ENCODE assay signal across 8 cellular contexts in genomic region chr2:176638167-176639015, GRCh38.
DNase-seq lines count a peak whose midpoint lies in the region; ATAC-seq lines count a peak whose summit lies in the region.

No MANE protein-coding gene starts in this region.

- no peak overlapping the region for H3K27ac ChIP-seq in ectodermal cell (ENCODE audit: insufficient read depth, low read depth, low read length, poor library complexity, severe bottlenecking)

- no peaks in the 10 kb centered on the region for H3K9me3 Mint-ChIP-seq in activated CD4-positive, alpha-beta memory T cell treated with anti-CD3 and anti-CD28 coated beads, Interleukin-2, amount 10 ng/mL, durations not matched to agents 7 days and 5 days

- H3K36me3 ChIP-seq in ectodermal cell (ENCODE audit: control insufficient read depth, insufficient read depth, low read length) = no peaks in the 10 kb centered on the region

- DNase-seq in AG08395 (ENCODE audit: low spot score) (peak; percentile 83), NCI-H345 (lab: John Stamatoyannopoulos, UW) (peak; percentile 79), lung microvascular endothelial cell (ENCODE audit: low read depth in 2 of 2) (peak; percentile 62 to 89)
- peak; percentile 61 for DNase-seq in activated CD4-positive, alpha-beta memory T cell treated with anti-CD3 and anti-CD28 coated beads, Interleukin-2, amount 10 ng/mL, durations not matched to agents 7 days and 5 days
- DNase-seq in stimulated activated CD8-positive, alpha-beta memory T cell treated with anti-CD3 and anti-CD28 coated beads, Interleukin-12 subunit alpha, Interleukin-12 subunit beta, amount 100 ng/mL, for 1 hour (ENCODE audit: low read depth) = peak; percentile 25

- peak; percentile 88 for ATAC-seq in GM18907 (IDR thresholded peaks at IDR 0.05; ENCODE audit: unreplicated experiment)
- peak; percentile 75 for ATAC-seq in HG03159 (IDR thresholded peaks at IDR 0.05; ENCODE audit: unreplicated experiment)

- H3K36me3 Mint-ChIP-seq in activated CD4-positive, alpha-beta memory T cell treated with anti-CD3 and anti-CD28 coated beads, Interleukin-2, amount 10 ng/mL, durations not matched to agents 7 days and 5 days (ENCODE audit: low read depth) = no peaks in the 10 kb centered on the region

- H3K4me3 Mint-ChIP-seq in activated CD4-positive, alpha-beta memory T cell treated with anti-CD3 and anti-CD28 coated beads, Interleukin-2, amount 10 ng/mL, durations not matched to agents 7 days and 5 days = peak overlapping the region; percentile 51

- H3K27ac Mint-ChIP-seq in activated CD4-positive, alpha-beta memory T cell treated with anti-CD3 and anti-CD28 coated beads, Interleukin-2, amount 10 ng/mL, durations not matched to agents 7 days and 5 days = no peak overlapping the region

- 17% methylated on average over 37 to 39 of the region's 39 CpGs for WGBS in ectodermal cell, 2 experiments

- peaks cover 63% of the 10 kb centered on the region for H3K27me3 Mint-ChIP-seq in activated CD4-positive, alpha-beta memory T cell treated with anti-CD3 and anti-CD28 coated beads, Interleukin-2, amount 10 ng/mL, durations not matched to agents 7 days and 5 days

- CTCF ChIA-PET in activated CD4-positive, alpha-beta memory T cell treated with anti-CD3 and anti-CD28 coated beads, Interleukin-2, amount 10 ng/mL, durations not matched to agents 7 days and 5 days (lab: Charles Lee) = interaction anchor here (0.6 to 3.7 kb wide), 23 partner anchors 9 to 805 kb away, joined by 3 to 25 read pairs (median 4); no protein-coding TSS in a partner anchor

- H3K4me1 Mint-ChIP-seq in activated CD4-positive, alpha-beta memory T cell treated with anti-CD3 and anti-CD28 coated beads, Interleukin-2, amount 10 ng/mL, durations not matched to agents 7 days and 5 days = peaks cover 1% of the 10 kb centered on the region

- POLR2A ChIA-PET in activated CD4-positive, alpha-beta memory T cell treated with anti-CD3 and anti-CD28 coated beads, Interleukin-2, amount 10 ng/mL, durations not matched to agents 7 days and 5 days (lab: Charles Lee) = no interaction called here

- H3K27me3 ChIP-seq in ectodermal cell (ENCODE audit: control insufficient read depth, insufficient read depth, low read length, poor library complexity, severe bottlenecking) = peaks cover 79% of the 10 kb centered on the region

- no peaks in the 10 kb centered on the region for H3K9me3 ChIP-seq in ectodermal cell (ENCODE audit: control insufficient read depth, low read length)

- H3K4me1 ChIP-seq in ectodermal cell (ENCODE audit: control insufficient read depth, insufficient read depth, low read length) = no peaks in the 10 kb centered on the region

- H3K4me3 ChIP-seq in ectodermal cell (ENCODE audit: insufficient read depth, low read depth, low read length) = peak overlapping the region; percentile 33

Comparison
In these comparisons a context has a peak if more than half of its experiments do, and no peak if none do; other contexts are left out.
1. DNase-seq: peak in every context shown above with its lines; median percentile 83 in AG08395; 79 in NCI-H345; 76 in lung microvascular endothelial cell; 61 in activated CD4-positive, alpha-beta memory T cell treated with anti-CD3 and anti-CD28 coated beads, Interleukin-2, amount 10 ng/mL, durations not matched to agents 7 days and 5 days; 25 in stimulated activated CD8-positive, alpha-beta memory T cell treated with anti-CD3 and anti-CD28 coated beads, Interleukin-12 subunit alpha, Interleukin-12 subunit beta, amount 100 ng/mL, for 1 hour.